In the genomic region with DNA sequence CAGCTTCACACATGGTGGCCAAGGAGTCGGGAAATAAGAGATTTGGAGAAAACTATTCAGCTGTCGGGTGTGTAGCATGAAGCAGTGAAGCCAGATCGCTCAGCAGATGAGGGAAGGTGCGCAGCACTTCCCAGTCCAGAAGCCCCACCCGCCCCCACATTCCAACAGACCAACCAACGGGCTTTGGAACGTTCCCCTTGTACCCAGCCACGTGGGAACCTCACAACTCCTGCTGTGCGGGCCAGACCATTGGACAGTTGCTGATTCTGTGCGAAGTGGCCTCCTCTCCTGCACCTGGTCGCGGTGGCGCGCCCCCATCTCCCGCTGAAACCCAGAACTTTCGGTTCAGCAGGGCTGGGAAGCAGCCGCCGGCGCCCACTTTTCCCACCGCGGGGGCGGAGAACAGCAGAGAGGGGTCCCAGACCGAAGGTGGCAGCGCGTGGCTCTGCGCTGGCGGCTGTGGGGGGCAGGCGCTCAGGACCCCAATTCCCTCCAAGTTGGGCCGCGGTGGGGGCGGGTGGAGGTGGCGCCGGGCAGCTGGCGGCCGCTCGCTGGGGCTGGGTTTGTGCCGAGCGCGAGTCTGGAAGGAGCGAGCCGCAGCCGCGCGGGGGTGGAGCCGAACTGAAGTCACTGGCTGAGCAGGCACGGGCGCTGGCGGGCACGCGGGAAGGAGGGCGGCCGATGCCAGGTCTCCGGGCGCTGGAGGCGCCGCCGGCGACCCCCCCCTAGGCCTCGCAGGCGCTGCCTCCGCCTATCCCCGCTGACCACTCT, we compare ENCODE assay signal across 8 cellular contexts.
DNase-seq lines count a peak whose midpoint lies in the region; ATAC-seq and TF ChIP-seq lines count a peak whose summit lies in the region.

No MANE protein-coding gene starts in this region.

- no peak for TF ChIP-seq POLR2A in IMR-90 (IDR thresholded peaks at IDR 0.05; ENCODE audit: low read depth, low read length)
- TF ChIP-seq POLR2A in erythroblast (IDR thresholded peaks at IDR 0.05; ENCODE audit: low read length): no peak
- TF ChIP-seq POLR2A in thyroid gland (IDR thresholded peaks at IDR 0.05): no peak

- no peak overlapping the region for H2BK15ac ChIP-seq in IMR-90 (ENCODE audit: low read depth, low read length)

- no peak overlapping the region for H2BK5ac ChIP-seq in IMR-90 (ENCODE audit: low read depth, low read length, poor library complexity, severe bottlenecking)

- H2AK5ac ChIP-seq in IMR-90 (ENCODE audit: low read depth, low read length): no peak overlapping the region

- H3K36me3 ChIP-seq in IMR-90 (ENCODE audit: control insufficient read depth, insufficient read depth, low read length) (no peaks in the 10 kb centered on the region), thyroid gland (no peaks in the 10 kb centered on the region)

- H4K5ac ChIP-seq in IMR-90 (ENCODE audit: low read depth, low read length): no peak overlapping the region

- intact Hi-C loops in IMR-90 (cut with micrococcal nuclease) (no loop called here), thyroid gland (cut with DNase I) (no loop called here)

- H4K8ac ChIP-seq in IMR-90 (ENCODE audit: low read depth in 2 of 2, low read length in 2 of 2): no peak overlapping the region

- H3K4me2 ChIP-seq in IMR-90 (ENCODE audit: low read depth, low read length): peak overlapping the region; percentile 72

- WGBS in IMR-90 (ENCODE audit: extremely low coverage in 2 of 2, insufficient read length in 1 of 2), 2 experiments: 4% methylated on average over 14 of the region's 62 CpGs; no CpG with 5 or more reads in 1 of the 2 experiments
- 16 to 36% methylated on average over 9 to 19 of the region's 62 CpGs for WGBS in thyroid gland, 2 donors

- H3K23ac ChIP-seq in IMR-90 (ENCODE audit: low read depth, low read length): no peak overlapping the region

- H3K4me1 ChIP-seq in IMR-90 (ENCODE audit: control insufficient read depth, insufficient read depth, low read length) (no peaks in the 10 kb centered on the region), thyroid gland (no peaks in the 10 kb centered on the region)

- peaks cover 4% of the 10 kb centered on the region; the same call in 1 of the 2 replicates for H3K9me3 ChIP-seq in IMR-90 (ENCODE audit: control insufficient read depth, insufficient read depth, low read length)
- H3K9me3 ChIP-seq in thyroid gland: no peaks in the 10 kb centered on the region

- dilution Hi-C loops in IMR-90 (cut with HindIII; ENCODE audit: low sequenced_read_pairs, unreplicated experiment): no loop called here

- no peaks in the 10 kb centered on the region for H4K20me1 ChIP-seq in IMR-90 (ENCODE audit: insufficient read depth, low read length)

- H2AK9ac ChIP-seq in IMR-90 (replicated peaks; ENCODE audit: low read depth, low read length, poor library complexity): no peak overlapping the region

- no peak overlapping the region for H2BK20ac ChIP-seq in IMR-90 (ENCODE audit: low read depth, low read length)

- H3K27ac ChIP-seq in IMR-90 (ENCODE audit: insufficient read depth, low read length) (no peak overlapping the region), thyroid gland (no peak overlapping the region)

- H4K91ac ChIP-seq in IMR-90 (ENCODE audit: insufficient read depth, low read depth, low read length): no peak overlapping the region

- CTCF ChIA-PET in IMR-90 (lab: Yijun Ruan, JAX): no interaction called here

- POLR2A ChIA-PET in IMR-90 (lab: Charles Lee; ENCODE audit: unreplicated experiment): no interaction called here

- H3K18ac ChIP-seq in IMR-90 (ENCODE audit: low read depth, low read length): no peak overlapping the region

- DNase-seq in IMR-90 (no peak), erythroblast (lab: John Stamatoyannopoulos, UW) (peak; percentile 75 to 79), lung microvascular endothelial cell (ENCODE audit: low read depth in 2 of 2) (peak; percentile 12 to 42), thyroid gland (peak; percentile 3 to 8), NCI-H526 (lab: John Stamatoyannopoulos, UW) (no peak), NCI-H146 (lab: John Stamatoyannopoulos, UW) (no peak)

- H3K9ac ChIP-seq in IMR-90 (ENCODE audit: low read depth, low read length): no peak overlapping the region

- H2BK120ac ChIP-seq in IMR-90 (ENCODE audit: low read depth, low read length): no peak overlapping the region

- no peaks in the 10 kb centered on the region for H3K9me1 ChIP-seq in IMR-90 (ENCODE audit: insufficient read depth, low read length)

- no TSS peak for BruUV-seq in IMR-90 (replicated peaks; lab: Mats Ljungman, UMichigan)

- no peak overlapping the region for H3K4ac ChIP-seq in IMR-90 (ENCODE audit: low read depth, low read length)

- H3K56ac ChIP-seq in IMR-90 (ENCODE audit: extremely low read depth, insufficient read depth, low read length): no peak overlapping the region

- H3K4me3 ChIP-seq in IMR-90 (ENCODE audit: insufficient read depth, low read depth, low read length) (peak overlapping the region; percentile 20), thyroid gland (replicated peaks in 1 of 3) (peak overlapping the region in 1 of 3 donors; percentile 18)

- H3K14ac ChIP-seq in IMR-90 (replicated peaks; ENCODE audit: low read depth, low read length): no peak overlapping the region

- peak; percentile 49 for ATAC-seq in IMR-90 (ENCODE audit: low read depth)
- no peak for ATAC-seq in HG03342 (IDR thresholded peaks at IDR 0.05; ENCODE audit: unreplicated experiment)
- ATAC-seq in HG03439 (IDR thresholded peaks at IDR 0.05; ENCODE audit: unreplicated experiment): no peak

- no peak for TF ChIP-seq CTCF in IMR-90 (conservative IDR thresholded peaks at IDR 0.05; ENCODE audit: low read depth, low read length)
- TF ChIP-seq CTCF in thyroid gland (IDR thresholded peaks at IDR 0.05): no peak

- H3K79me1 ChIP-seq in IMR-90 (ENCODE audit: low read depth in 1 of 2, low read length in 2 of 2): no peaks in the 10 kb centered on the region

- TF ChIP-seq RAD21 in IMR-90 (IDR thresholded peaks at IDR 0.05; ENCODE audit: low read length): no peak

- in situ Hi-C loops in IMR-90 (cut with MboI; ENCODE audit: low sequenced_read_pairs): no loop called here

- H2AFZ ChIP-seq in IMR-90 (replicated peaks; ENCODE audit: low read length, poor library complexity): peak overlapping the region; percentile 67

- no peaks in the 10 kb centered on the region; the same call in 1 of the 2 replicates for H3K27me3 ChIP-seq in IMR-90 (ENCODE audit: control insufficient read depth, insufficient read depth, low read length)
- no peaks in the 10 kb centered on the region for H3K27me3 ChIP-seq in thyroid gland

TF ChIP-seq in IMR-90, 13 proteins besides CTCF, POLR2A, EP300 and RAD21:
- TF ChIP-seq RCOR1 (IDR thresholded peaks at IDR 0.05; ENCODE audit: insufficient replicate concordance, low read length): no peak
- TF ChIP-seq MAFK (IDR thresholded peaks at IDR 0.05; ENCODE audit: low read depth, low read length): no peak
- no peak for TF ChIP-seq NFE2L2 (IDR thresholded peaks at IDR 0.05; ENCODE audit: low read depth, low read length)
- no peak for TF ChIP-seq FOS (IDR thresholded peaks at IDR 0.05; ENCODE audit: low read depth, low read length)
- TF ChIP-seq SMC3 (IDR thresholded peaks at IDR 0.05; ENCODE audit: low read depth, low read length): no peak
- TF ChIP-seq, protein P1, sequence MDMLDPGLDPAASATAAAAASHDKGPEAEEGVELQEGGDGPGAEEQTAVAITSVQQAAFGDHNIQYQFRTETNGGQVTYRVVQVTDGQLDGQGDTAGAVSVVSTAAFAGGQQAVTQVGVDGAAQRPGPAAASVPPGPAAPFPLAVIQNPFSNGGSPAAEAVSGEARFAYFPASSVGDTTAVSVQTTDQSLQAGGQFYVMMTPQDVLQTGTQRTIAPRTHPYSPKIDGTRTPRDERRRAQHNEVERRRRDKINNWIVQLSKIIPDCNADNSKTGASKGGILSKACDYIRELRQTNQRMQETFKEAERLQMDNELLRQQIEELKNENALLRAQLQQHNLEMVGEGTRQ (IDR thresholded peaks at IDR 0.05; ENCODE audit: low read depth, low read length): no peak
- TF ChIP-seq RFX5 (IDR thresholded peaks at IDR 0.05; ENCODE audit: low read depth, low read length): no peak
- no peak for TF ChIP-seq CEBPB (IDR thresholded peaks at IDR 0.05; ENCODE audit: low read depth, low read length)

Comparison
In these comparisons a context has a peak if more than half of its experiments do, and no peak if none do; other contexts are left out.
1. DNase-seq: peak in erythroblast (2 of 2), lung microvascular endothelial cell (2 of 2) and thyroid gland (2 of 2); none in IMR-90 (single experiment), NCI-H526 (0 of 2) and NCI-H146 (single experiment).